In genomic region chr6:126662966-126663365, GRCh38 we compare ENCODE assay signal across 15 cellular contexts.
DNase-seq lines count a peak whose midpoint lies in the region; ATAC-seq and TF ChIP-seq lines count a peak whose summit lies in the region.
"Had no signal": no experiment of that assay in that cellular context is flagged by ENCODE, and none has a peak within 500 bp of the region (broad histone marks: within the 10 kb centered on the region; RNA-seq: fewer than 3 reads in every experiment).

No MANE protein-coding gene starts in this region.

- TF ChIP-seq CTCF in fibroblast of mammary gland (conservative IDR thresholded peaks at IDR 0.05; ENCODE audit: control insufficient read depth, insufficient read depth, low read depth, low read length) (no peak), nephron (IDR thresholded peaks at IDR 0.05; ENCODE audit: unreplicated experiment in 3 of 3) (no peak)

- H3K4me3 Mint-ChIP-seq in nephron = no peak overlapping the region
- H3K4me3 Mint-ChIP-seq: CD4-positive, alpha-beta T cell had no signal

- H3K27me3 ChIP-seq in adipocyte (replicated peaks; ENCODE audit: control insufficient read depth, insufficient read depth, low read length) = no peaks in the 10 kb centered on the region
- H3K27me3 ChIP-seq: BLaER1 treated with 17β-estradiol and CSF1 and Interleukin-3, amounts not matched to agents 10 nM and 100 nM had no signal

- H3K9ac ChIP-seq in adipocyte (ENCODE audit: low read length) = peak overlapping the region; percentile 33
- H3K9ac ChIP-seq: BLaER1 treated with 17β-estradiol and CSF1 and Interleukin-3, amounts not matched to agents 10 nM and 100 nM had no signal

- no peak for ATAC-seq in GM21529 (IDR thresholded peaks at IDR 0.05; ENCODE audit: unreplicated experiment)

- no peak overlapping the region for H3K4me3 ChIP-seq in adipocyte (ENCODE audit: low read length)
- no peak overlapping the region for H3K4me3 ChIP-seq in fibroblast of mammary gland (ENCODE audit: control insufficient read depth, low read depth, low read length)
- H3K4me3 ChIP-seq: BLaER1 treated with 17β-estradiol and CSF1 and Interleukin-3, amounts not matched to agents 10 nM and 100 nM; HAP-1 had no signal

- H3K4me1 Mint-ChIP-seq in nephron = peaks cover 20% of the 10 kb centered on the region

- peak; percentile 55 for DNase-seq in EH (ENCODE audit: low read depth)
- DNase-seq in adipocyte (ENCODE audit: low read depth) = no peak
- peak; percentile 43 for DNase-seq in fibroblast of mammary gland (ENCODE audit: low read depth)
- DNase-seq in COLO668 (lab: John Stamatoyannopoulos, UW; ENCODE audit: unreplicated experiment) = no peak
- DNase-seq in NCI-H2081 (lab: John Stamatoyannopoulos, UW) = no peak
- DNase-seq in GM03348 (ENCODE audit: low spot score) = no peak
- DNase-seq: 8988T; CD4-positive, alpha-beta T cell; DMS79; GDM1; KBM-7 had no signal

- H3K36me3 Mint-ChIP-seq in nephron (ENCODE audit: low read depth) = no peaks in the 10 kb centered on the region

- no peaks in the 10 kb centered on the region for H3K27me3 Mint-ChIP-seq in nephron (ENCODE audit: low read depth)
- H3K27me3 Mint-ChIP-seq: CD4-positive, alpha-beta T cell had no signal

- H3K9me3 ChIP-seq in adipocyte (ENCODE audit: control insufficient read depth, low read length) = no peaks in the 10 kb centered on the region
- H3K9me3 ChIP-seq: BLaER1 treated with 17β-estradiol and CSF1 and Interleukin-3, amounts not matched to agents 10 nM and 100 nM; HAP-1 had no signal

- no peaks in the 10 kb centered on the region for H3K36me3 ChIP-seq in adipocyte (ENCODE audit: control insufficient read depth, insufficient read depth, low read length, severe bottlenecking)
- H3K36me3 ChIP-seq: BLaER1 treated with 17β-estradiol and CSF1 and Interleukin-3, amounts not matched to agents 10 nM and 100 nM; HAP-1 had no signal

- no peaks in the 10 kb centered on the region for H3K9me3 Mint-ChIP-seq in nephron
- H3K9me3 Mint-ChIP-seq: CD4-positive, alpha-beta T cell had no signal

- H3K27ac Mint-ChIP-seq in nephron = peak overlapping the region in 2 of 3 experiments; percentile 39 to 70
- H3K27ac Mint-ChIP-seq: CD4-positive, alpha-beta T cell had no signal

- peaks cover 61% of the 10 kb centered on the region for H3K4me1 ChIP-seq in adipocyte (ENCODE audit: control insufficient read depth, insufficient read depth, low read length)
- H3K4me1 ChIP-seq: BLaER1 treated with 17β-estradiol and CSF1 and Interleukin-3, amounts not matched to agents 10 nM and 100 nM; HAP-1 had no signal

Comparison
In these comparisons a context has a peak if more than half of its experiments do, and no peak if none do; other contexts are left out.
1. DNase-seq: peak in EH (single experiment) and fibroblast of mammary gland (single experiment); none in adipocyte (single experiment), COLO668 (single experiment), NCI-H2081 (0 of 2) and GM03348 (single experiment).